ENCODE assay signal across 9 cellular contexts in the genomic region with DNA sequence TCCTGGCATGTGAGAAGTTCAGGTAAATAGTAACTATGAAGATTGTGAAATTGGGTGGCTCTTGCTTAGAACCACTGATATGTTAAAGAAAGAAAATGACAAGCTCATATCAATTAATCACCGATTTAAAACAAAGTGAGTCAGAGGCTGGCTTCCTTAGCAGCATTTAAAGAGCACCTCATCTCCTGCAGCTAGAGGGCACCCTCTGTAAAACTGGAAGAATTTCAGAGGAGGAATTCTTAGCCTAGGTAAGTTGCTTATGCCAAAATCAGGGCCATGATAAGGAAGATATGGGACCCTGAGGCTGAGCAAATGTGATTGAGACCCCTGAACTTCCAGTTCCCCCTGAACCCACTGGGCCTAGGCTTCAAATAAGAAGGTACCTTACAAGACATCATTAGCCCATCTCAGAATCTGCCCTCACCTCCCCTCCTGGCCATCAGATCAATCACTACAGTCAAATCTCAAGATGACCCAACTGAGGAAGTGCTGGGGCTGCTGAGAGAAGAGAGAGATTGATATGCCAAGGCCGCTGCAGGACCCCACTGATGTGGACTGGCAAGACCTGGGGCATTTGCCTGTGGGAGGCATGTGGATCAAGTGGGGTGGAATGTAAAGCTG. TPM values are rescaled to one million over a fixed set of nuclear protein-coding genes. Genes with fewer than 3 reads are reported as not detected.
DNase-seq lines count a peak whose midpoint lies in the region; ATAC-seq, FAIRE-seq and TF ChIP-seq lines count a peak whose summit lies in the region.
"Had no signal": no experiment of that assay in that cellular context is flagged by ENCODE, and none has a peak within 500 bp of the region (broad histone marks: within the 10 kb centered on the region; RNA-seq: fewer than 3 reads in every experiment).

No MANE protein-coding gene starts in this region.

- FAIRE-seq in A549 (lab: Jason Lieb, UNC) = no peak

- CTCF ChIA-PET in A549 (lab: Yijun Ruan, JAX) = interaction anchor here (0.7 to 1.9 kb wide), 8 partner anchors 14 to 298 kb away, joined by 3 to 5 read pairs (median 4); no protein-coding TSS in a partner anchor

- WGBS in A549 (ENCODE audit: missing lambda C conversion rate) = 12% methylated on average over 2 of the region's 2 CpGs

- TF ChIP-seq RAD21 in A549 (conservative IDR thresholded peaks at IDR 0.05 in 1 of 2, IDR thresholded peaks at IDR 0.05 in 1 of 2) = peak in 1 of 2 experiments; percentile 21; a peak in 1 of 5 replicates

- H3K27me3 ChIP-seq in RWPE2 (ENCODE audit: insufficient read depth, poor library complexity, severe bottlenecking) = no peaks in the 10 kb centered on the region

- H3K4me3 ChIP-seq in A549 (no peak overlapping the region), RWPE2 (ENCODE audit: severe bottlenecking) (no peak overlapping the region), cardiac fibroblast (replicated peaks in 1 of 2; ENCODE audit: low read depth in 2 of 2, low read length in 2 of 2) (no peak overlapping the region)

- TF ChIP-seq CTCF in A549 (IDR thresholded peaks at IDR 0.05) (peak; percentile 29), GM12872 (IDR thresholded peaks at IDR 0.05; ENCODE audit: insufficient read depth, low read depth, low read length) (peak; percentile 64), RWPE2 (IDR thresholded peaks at IDR 0.05; ENCODE audit: poor library complexity, severe bottlenecking) (peak; percentile 90), cardiac fibroblast (IDR thresholded peaks at IDR 0.05; ENCODE audit: low read depth, low read length) (peak; percentile 66)

- H3K4me2 ChIP-seq in A549 = no peak overlapping the region

- H3K36me3 ChIP-seq in RWPE2 (ENCODE audit: low read depth) = no peaks in the 10 kb centered on the region

- H3K4me1 ChIP-seq in A549 (0 out of 3 replicates have a peak, but pooled peaks cover 4% of the 10 kb centered on the region), RWPE2 (ENCODE audit: insufficient read depth, poor library complexity, severe bottlenecking) (peaks cover 13% of the 10 kb centered on the region)

- DNase-seq in A549 (ENCODE audit: low read depth in 1 of 2, low spot score in 1 of 2) (no peak), RWPE2 (ENCODE audit: low spot score) (no peak), cardiac fibroblast (ENCODE audit: low read depth in 2 of 2) (peak; percentile 27 to 59), myocyte (ENCODE audit: low read depth) (peak; percentile 18)

- ATAC-seq in A549 = peak; percentile 56 to 58; a peak in 2 of 6 replicates
- peak; percentile 81 for ATAC-seq in RWPE2 (ENCODE audit: low read depth)
- no peak for ATAC-seq in HG02884 (IDR thresholded peaks at IDR 0.05; ENCODE audit: unreplicated experiment)
- ATAC-seq in GM18870 (IDR thresholded peaks at IDR 0.05; ENCODE audit: unreplicated experiment) = no peak
- ATAC-seq in GM19035 (IDR thresholded peaks at IDR 0.05; ENCODE audit: unreplicated experiment) = no peak

- H3K27ac ChIP-seq in A549 = no peak overlapping the region
- no peak overlapping the region for H3K27ac ChIP-seq in RWPE2 (ENCODE audit: poor library complexity, severe bottlenecking)

- H3K9me3 ChIP-seq in A549 (no peaks in the 10 kb centered on the region), RWPE2 (ENCODE audit: severe bottlenecking) (no peaks in the 10 kb centered on the region)

- TF ChIP-seq EP300 in A549 (IDR thresholded peaks at IDR 0.05) = no peak

- POLR2A ChIA-PET in A549 (lab: Yijun Ruan, JAX) = no interaction called here

- no peak for TF ChIP-seq POLR2A in A549 (IDR thresholded peaks at IDR 0.05; ENCODE audit: low read length)

TF ChIP-seq in A549, 52 proteins besides CTCF, POLR2A, EP300 and RAD21:
- TF ChIP-seq RCOR1 (IDR thresholded peaks at IDR 0.05; ENCODE audit: low read depth, low read length) (no peak), CHD2 (IDR thresholded peaks at IDR 0.05; ENCODE audit: low read length, partially characterized antibody) (no peak), CBX8 (IDR thresholded peaks at IDR 0.05) (no peak), ZFP36 (IDR thresholded peaks at IDR 0.05; ENCODE audit: borderline replicate concordance, partially characterized antibody) (no peak), CBX2 (IDR thresholded peaks at IDR 0.05; ENCODE audit: borderline replicate concordance, low read depth) (no peak), CHD4 (IDR thresholded peaks at IDR 0.05; ENCODE audit: borderline replicate concordance) (no peak), KDM1A (IDR thresholded peaks at IDR 0.05; ENCODE audit: low read depth) (no peak), HDAC2 (IDR thresholded peaks at IDR 0.05) (no peak), RARB (CRISPR knock-in tag; IDR thresholded peaks at IDR 0.05) (no peak), ESRRA (IDR thresholded peaks at IDR 0.05; ENCODE audit: borderline replicate concordance, low read length) (no peak), ZSCAN20 (CRISPR knock-in tag; IDR thresholded peaks at IDR 0.05) (no peak), TP53 (CRISPR knock-in tag; IDR thresholded peaks at IDR 0.05) (no peak), CEBPB (IDR thresholded peaks at IDR 0.05) (no peak), MYC (IDR thresholded peaks at IDR 0.05; ENCODE audit: borderline replicate concordance, low read length) (no peak), NPAS2 (CRISPR knock-in tag; IDR thresholded peaks at IDR 0.05; ENCODE audit: borderline replicate concordance) (no peak), HEYL (CRISPR knock-in tag; IDR thresholded peaks at IDR 0.05) (no peak), TFCP2L1 (CRISPR knock-in tag; IDR thresholded peaks at IDR 0.05) (no peak), EHF (CRISPR knock-in tag; IDR thresholded peaks at IDR 0.05) (no peak)
- TF ChIP-seq, protein P1, sequence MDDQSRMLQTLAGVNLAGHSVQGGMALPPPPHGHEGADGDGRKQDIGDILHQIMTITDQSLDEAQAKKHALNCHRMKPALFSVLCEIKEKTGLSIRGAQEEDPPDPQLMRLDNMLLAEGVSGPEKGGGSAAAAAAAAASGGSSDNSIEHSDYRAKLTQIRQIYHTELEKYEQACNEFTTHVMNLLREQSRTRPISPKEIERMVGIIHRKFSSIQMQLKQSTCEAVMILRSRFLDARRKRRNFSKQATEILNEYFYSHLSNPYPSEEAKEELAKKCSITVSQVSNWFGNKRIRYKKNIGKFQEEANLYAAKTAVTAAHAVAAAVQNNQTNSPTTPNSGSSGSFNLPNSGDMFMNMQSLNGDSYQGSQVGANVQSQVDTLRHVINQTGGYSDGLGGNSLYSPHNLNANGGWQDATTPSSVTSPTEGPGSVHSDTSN (IDR thresholded peaks at IDR 0.05) = no peak
- TF ChIP-seq, protein P2, sequence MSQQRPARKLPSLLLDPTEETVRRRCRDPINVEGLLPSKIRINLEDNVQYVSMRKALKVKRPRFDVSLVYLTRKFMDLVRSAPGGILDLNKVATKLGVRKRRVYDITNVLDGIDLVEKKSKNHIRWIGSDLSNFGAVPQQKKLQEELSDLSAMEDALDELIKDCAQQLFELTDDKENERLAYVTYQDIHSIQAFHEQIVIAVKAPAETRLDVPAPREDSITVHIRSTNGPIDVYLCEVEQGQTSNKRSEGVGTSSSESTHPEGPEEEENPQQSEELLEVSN (IDR thresholded peaks at IDR 0.05; ENCODE audit: borderline replicate concordance, low read depth) = no peak

RNA-seq across cellular contexts. Expression of a gene that starts 8.6 kb away (rescaled TPM):
- polyA plus RNA-seq in A549 (2011; rRNA removed) (not detected in 2 replicates), A549 (2017; fragmentation: RNase III; extraction: RNeasy Plus Mini Kit Qiagen cat#74134 plus additional on column Dnase treatment) (not detected in 3 replicates)
- polyA plus RNA-seq in A549 (2012; cell fraction: cytosol; rRNA removed) = not detected in 2 replicates
- polyA plus RNA-seq in A549 (2012; cell fraction: nucleus; rRNA removed) = not detected in 2 replicates
- not detected in 2 replicates for polyA minus RNA-seq in A549 (2011; rRNA and poly(A)+ RNA removed)
- not detected in 2 replicates for total RNA-seq in myocyte
- polyA plus RNA-seq in myocyte (2012) = not detected
- total RNA-seq: dermis microvascular lymphatic vessel endothelial cell had no signal

RNA-seq across cellular contexts. Expression of a gene that starts 31.8 kb away (rescaled TPM):
- polyA plus RNA-seq in A549 (2011; rRNA removed) = 0.09 and 0.14 TPM in 2 replicates
- not detected in 2 replicates for polyA plus RNA-seq in A549 (2012; cell fraction: cytosol; rRNA removed)
- polyA plus RNA-seq in A549 (2012; cell fraction: nucleus; rRNA removed) = not detected in 2 replicates
- polyA plus RNA-seq in A549 (2017; fragmentation: RNase III; extraction: RNeasy Plus Mini Kit Qiagen cat#74134 plus additional on column Dnase treatment) = 0.08 TPM in 1 of 3 replicates, not detected in the others
- polyA minus RNA-seq in A549 (2011; rRNA and poly(A)+ RNA removed) = not detected in 2 replicates
- total RNA-seq in myocyte = not detected in 2 replicates
- polyA plus RNA-seq in myocyte (2012) = not detected

RNA-seq across cellular contexts. Expression of a gene that starts 43.8 kb away (rescaled TPM):
- polyA plus RNA-seq in A549 (2011; rRNA removed) (0.75 and 1.0 TPM in 2 replicates), A549 (2017; fragmentation: RNase III; extraction: RNeasy Plus Mini Kit Qiagen cat#74134 plus additional on column Dnase treatment) (0.33 to 0.47 TPM (median 0.34 TPM) in 3 replicates)
- polyA plus RNA-seq in A549 (2012; cell fraction: cytosol; rRNA removed) = 0.07 and 0.10 TPM in 2 replicates
- 0.05 TPM in 2 replicates for polyA plus RNA-seq in A549 (2012; cell fraction: nucleus; rRNA removed)
- polyA minus RNA-seq in A549 (2011; rRNA and poly(A)+ RNA removed) = 1.1 and 3.0 TPM in 2 replicates
- total RNA-seq in myocyte = not detected in 2 replicates
- not detected for polyA plus RNA-seq in myocyte (2012)

RNA-seq across cellular contexts. Expression of a gene that starts 46.6 kb away (rescaled TPM):
- polyA plus RNA-seq in A549 (2011; rRNA removed) (not detected in 2 replicates), A549 (2017; fragmentation: RNase III; extraction: RNeasy Plus Mini Kit Qiagen cat#74134 plus additional on column Dnase treatment) (not detected in 3 replicates)
- polyA plus RNA-seq in A549 (2012; cell fraction: cytosol; rRNA removed) = not detected in 2 replicates
- polyA plus RNA-seq in A549 (2012; cell fraction: nucleus; rRNA removed) = not detected in 2 replicates
- not detected in 2 replicates for polyA minus RNA-seq in A549 (2011; rRNA and poly(A)+ RNA removed)
- total RNA-seq in myocyte = not detected in 2 replicates
- not detected for polyA plus RNA-seq in myocyte (2012)
- total RNA-seq: dermis microvascular lymphatic vessel endothelial cell had no signal

RNA-seq across cellular contexts. Expression of a gene that starts 48.2 kb away (rescaled TPM):
- polyA plus RNA-seq in A549 (2011; rRNA removed) (not detected in 2 replicates), A549 (2017; fragmentation: RNase III; extraction: RNeasy Plus Mini Kit Qiagen cat#74134 plus additional on column Dnase treatment) (not detected in 3 replicates)
- not detected in 2 replicates for polyA plus RNA-seq in A549 (2012; cell fraction: cytosol; rRNA removed)
- polyA plus RNA-seq in A549 (2012; cell fraction: nucleus; rRNA removed) = not detected in 2 replicates
- not detected in 2 replicates for polyA minus RNA-seq in A549 (2011; rRNA and poly(A)+ RNA removed)
- not detected in 2 replicates for total RNA-seq in myocyte
- not detected for polyA plus RNA-seq in myocyte (2012)
- total RNA-seq: dermis microvascular lymphatic vessel endothelial cell had no signal

Comparison
In these comparisons a context has a peak if more than half of its experiments do, and no peak if none do; other contexts are left out.
1. ATAC-seq: peak in A549 (2 of 2) and RWPE2 (single experiment); none in HG02884 (single experiment), GM18870 (single experiment) and GM19035 (single experiment).
2. DNase-seq: peak in cardiac fibroblast (2 of 2) and myocyte (single experiment); none in A549 (0 of 2) and RWPE2 (single experiment).
3. CTCF ChIP-seq: peak in every context shown above with its lines; median percentile 90 in RWPE2; 66 in cardiac fibroblast; 64 in GM12872; 29 in A549.